In genomic region chr5:150131978-150132694, GRCh38 we compare ENCODE assay signal across 13 cellular contexts. TPM values are rescaled to one million over a fixed set of nuclear protein-coding genes. Genes with fewer than 3 reads are reported as not detected.
DNase-seq lines count a peak whose midpoint lies in the region; ATAC-seq and TF ChIP-seq lines count a peak whose summit lies in the region.
"Had no signal": no experiment of that assay in that cellular context is flagged by ENCODE, and none has a peak within 500 bp of the region (broad histone marks: within the 10 kb centered on the region; RNA-seq: fewer than 3 reads in every experiment).

No MANE protein-coding gene starts in this region.

- peak; percentile 82 for DNase-seq in GM23248
- peak; percentile 38 for DNase-seq in UCSD-AML1 (lab: John Stamatoyannopoulos, UW; ENCODE audit: unreplicated experiment)
- no peak for DNase-seq in left ventricle myocardium inferior
- no peak for DNase-seq in NCI-H2081 treated with DMSO at 0.1 percent for 48 hours (lab: John Stamatoyannopoulos, UW)
- DNase-seq in T1000 (lab: John Stamatoyannopoulos, UW) = no peak
- DNase-seq: activated gamma-delta T cell treated with Interleukin-2 at 50 U/mL for 16 hours; foreskin keratinocyte; NCI-H524; stimulated activated CD4-positive, alpha-beta T cell treated with anti-CD3 and anti-CD28 coated beads, Interleukin-15, amount 100 ng/mL, for 24 hours had no signal

- 40 to 42% methylated on average over 10 to 12 of the region's 12 CpGs for WGBS in GM23248 (ENCODE audit: low coverage in 1 of 2, low lambda C conversion rate in 2 of 2, missing lambda C conversion rate in 2 of 2), 2 experiments

- no peaks in the 10 kb centered on the region for H3K9me3 Mint-ChIP-seq in stimulated activated memory B cell treated with anti-CD40 and anti-IgM and Interleukin-4, amounts not matched to agents 10 μg/mL and 1 μg/mL and 100 μg/mL, for 72 hours

- H3K4me1 Mint-ChIP-seq in stimulated activated memory B cell treated with anti-CD40 and anti-IgM and Interleukin-4, amounts not matched to agents 10 μg/mL and 1 μg/mL and 100 μg/mL, for 72 hours = peaks cover 8% of the 10 kb centered on the region

- H3K4me1 ChIP-seq in GM23248 (ENCODE audit: insufficient read depth) (peaks cover 29% of the 10 kb centered on the region), left ventricle myocardium inferior (peaks cover 57% of the 10 kb centered on the region)
- H3K4me1 ChIP-seq: foreskin keratinocyte had no signal

- H3K27me3 ChIP-seq in GM23248 (replicated peaks; ENCODE audit: insufficient read depth) = no peaks in the 10 kb centered on the region
- H3K27me3 ChIP-seq in left ventricle myocardium inferior (ENCODE audit: low read depth) = no peaks in the 10 kb centered on the region
- H3K27me3 ChIP-seq: foreskin keratinocyte, SJSA1 had no signal

- peak; percentile 2 for ATAC-seq in stimulated activated memory B cell treated with anti-CD40 and anti-IgM and Interleukin-4, amounts not matched to agents 10 μg/mL and 1 μg/mL and 100 μg/mL, for 72 hours
- ATAC-seq in HG02981 (IDR thresholded peaks at IDR 0.05; ENCODE audit: unreplicated experiment) = no peak
- ATAC-seq in GM19467 (IDR thresholded peaks at IDR 0.05; ENCODE audit: unreplicated experiment) = no peak
- ATAC-seq: foreskin keratinocyte had no signal

- peaks cover 52% of the 10 kb centered on the region for H3K36me3 ChIP-seq in GM23248 (ENCODE audit: low read depth)
- peaks cover 30% of the 10 kb centered on the region for H3K36me3 ChIP-seq in left ventricle myocardium inferior

- peaks cover 30% of the 10 kb centered on the region for H3K79me2 ChIP-seq in GM23248 (ENCODE audit: insufficient read depth)

- H3K27ac Mint-ChIP-seq in stimulated activated memory B cell treated with anti-CD40 and anti-IgM and Interleukin-4, amounts not matched to agents 10 μg/mL and 1 μg/mL and 100 μg/mL, for 72 hours = no peak overlapping the region

- H3F3A ChIP-seq in GM23248 (ENCODE audit: insufficient read depth) = peaks cover 34% of the 10 kb centered on the region

- H3K4me2 ChIP-seq in GM23248 (ENCODE audit: unreplicated experiment) = peak overlapping the region; percentile 35

- no peak for TF ChIP-seq CTCF in left ventricle myocardium inferior (IDR thresholded peaks at IDR 0.05; ENCODE audit: borderline replicate concordance)

- no peaks in the 10 kb centered on the region for H3K9me3 ChIP-seq in GM23248 (ENCODE audit: low read depth)
- no peaks in the 10 kb centered on the region for H3K9me3 ChIP-seq in left ventricle myocardium inferior (replicated peaks)
- H3K9me3 ChIP-seq: SJSA1 had no signal

- in situ Hi-C loops in GM23248 (cut with MboI) = no loop called here

- H3K4me3 ChIP-seq in GM23248 (no peak overlapping the region), left ventricle myocardium inferior (no peak overlapping the region)
- H3K4me3 ChIP-seq: SJSA1 had no signal

- peak overlapping the region; percentile 47 for H3K27ac ChIP-seq in GM23248
- peak overlapping the region; percentile 89 for H3K27ac ChIP-seq in left ventricle myocardium inferior (replicated peaks)
- H3K27ac ChIP-seq: foreskin keratinocyte, SJSA1 had no signal

- no peaks in the 10 kb centered on the region for H3K36me3 Mint-ChIP-seq in stimulated activated memory B cell treated with anti-CD40 and anti-IgM and Interleukin-4, amounts not matched to agents 10 μg/mL and 1 μg/mL and 100 μg/mL, for 72 hours

- intact Hi-C loops in left ventricle myocardium inferior (cut with micrococcal nuclease) = no loop called here

- no peaks in the 10 kb centered on the region for H4K20me1 ChIP-seq in GM23248 (ENCODE audit: insufficient read depth)

- peak overlapping the region; percentile 29; the same call in 1 of the 2 replicates for H3K9ac ChIP-seq in GM23248

- no peaks in the 10 kb centered on the region for H3K9me2 ChIP-seq in GM23248 (ENCODE audit: insufficient read depth)

- no peaks in the 10 kb centered on the region for H3K27me3 Mint-ChIP-seq in stimulated activated memory B cell treated with anti-CD40 and anti-IgM and Interleukin-4, amounts not matched to agents 10 μg/mL and 1 μg/mL and 100 μg/mL, for 72 hours

- H2AFZ ChIP-seq in GM23248 = no peak overlapping the region

- H3K4me3 Mint-ChIP-seq in stimulated activated memory B cell treated with anti-CD40 and anti-IgM and Interleukin-4, amounts not matched to agents 10 μg/mL and 1 μg/mL and 100 μg/mL, for 72 hours = no peak overlapping the region

RNA-seq across cellular contexts. Expression of gene PDGFRB, which starts 23.5 kb away (rescaled TPM):
- 189 and 205 TPM in 2 replicates for total RNA-seq in GM23248 (2014; rRNA removed; shearing (Covaris generic))
- 155 and 163 TPM in 2 replicates for polyA plus RNA-seq in GM23248 (2016; fragmentation: Nextera tagmentation; extraction: Ambion mirVana)
- 39.7 TPM for total RNA-seq in left ventricle myocardium inferior
- total RNA-seq: foreskin keratinocyte had no signal
- polyA plus RNA-seq: foreskin keratinocyte had no signal

RNA-seq across cellular contexts. Expression of gene CDX1, which starts 34.4 kb away (rescaled TPM):
- total RNA-seq in GM23248 (2014; rRNA removed; shearing (Covaris generic)) = not detected in 2 replicates
- 0.19 TPM in 1 of 2 replicates, not detected in the other for polyA plus RNA-seq in GM23248 (2016; fragmentation: Nextera tagmentation; extraction: Ambion mirVana)
- not detected for total RNA-seq in left ventricle myocardium inferior
- total RNA-seq: foreskin keratinocyte had no signal
- polyA plus RNA-seq: foreskin keratinocyte had no signal

RNA-seq across cellular contexts. Expression of gene CSF1R, which starts 45.8 kb away (rescaled TPM):
- total RNA-seq in GM23248 (2014; rRNA removed; shearing (Covaris generic)) = 0.63 TPM in 1 of 2 replicates, not detected in the other
- 0.48 and 0.56 TPM in 2 replicates for polyA plus RNA-seq in GM23248 (2016; fragmentation: Nextera tagmentation; extraction: Ambion mirVana)
- total RNA-seq in left ventricle myocardium inferior = 15.5 TPM
- total RNA-seq: foreskin keratinocyte had no signal

RNA-seq across cellular contexts. Expression of gene SLC6A7, which starts 57.7 kb away (rescaled TPM):
- total RNA-seq in GM23248 (2014; rRNA removed; shearing (Covaris generic)) = not detected in 2 replicates
- polyA plus RNA-seq in GM23248 (2016; fragmentation: Nextera tagmentation; extraction: Ambion mirVana) = not detected in 2 replicates
- total RNA-seq in left ventricle myocardium inferior = not detected
- total RNA-seq: foreskin keratinocyte, SJSA1 had no signal
- polyA plus RNA-seq: foreskin keratinocyte had no signal

Comparison
In these comparisons a context has a peak if more than half of its experiments do, and no peak if none do; other contexts are left out.
1. DNase-seq: peak in GM23248 (single experiment) and UCSD-AML1 (single experiment); none in left ventricle myocardium inferior (single experiment), NCI-H2081 treated with DMSO at 0.1 percent for 48 hours (single experiment) and T1000 (single experiment).
2. RNA of gene CSF1R, which starts 45.8 kb away (total RNA-seq): 15.5 TPM in left ventricle myocardium inferior (single experiment); 0.63 TPM in GM23248; every median in the first group is over 10 times any median in the second.